16 cellular contexts compared by ENCODE assay signal in the genomic region with DNA sequence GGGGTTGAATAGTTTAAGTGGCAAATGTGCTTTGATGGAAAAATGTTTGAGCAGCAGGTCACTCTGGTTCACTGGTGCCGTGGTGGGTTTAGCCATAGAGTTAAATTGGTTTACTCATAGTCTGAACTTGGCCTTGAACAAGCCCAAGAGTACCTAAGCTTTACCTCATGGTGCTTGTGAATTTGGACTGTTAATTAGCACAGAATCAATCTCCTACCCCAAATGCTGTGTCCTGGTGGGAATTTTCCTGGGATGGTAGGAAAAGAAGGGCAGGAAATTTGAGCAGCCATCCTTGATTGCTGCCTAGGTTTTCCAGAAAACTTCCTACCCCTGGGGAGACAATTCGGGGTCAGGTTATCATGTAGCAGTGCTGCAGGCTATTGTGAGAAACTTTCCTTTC.
DNase-seq lines count a peak whose midpoint lies in the region; ATAC-seq and TF ChIP-seq lines count a peak whose summit lies in the region.
"Had no signal": no experiment of that assay in that cellular context is flagged by ENCODE, and none has a peak within 500 bp of the region (broad histone marks: within the 10 kb centered on the region; RNA-seq: fewer than 3 reads in every experiment).

No MANE protein-coding gene starts in this region.

- H3K79me2 ChIP-seq in GM23338 (replicated peaks; ENCODE audit: insufficient read depth) (no peaks in the 10 kb centered on the region), OCI-LY7 (ENCODE audit: insufficient read depth, low read depth, low read length) (no peaks in the 10 kb centered on the region)

- H3K27me3 ChIP-seq in Caco-2 (replicated peaks; ENCODE audit: control insufficient read depth, insufficient read depth, low read length) (no peaks in the 10 kb centered on the region), GM23338 (ENCODE audit: insufficient read depth) (no peaks in the 10 kb centered on the region)
- H3K27me3 ChIP-seq: BE2C had no signal

- no peaks in the 10 kb centered on the region for H3K9me3 ChIP-seq in Caco-2
- H3K9me3 ChIP-seq in OCI-LY7 (ENCODE audit: low read length), result no peaks in the 10 kb centered on the region
- H3K9me3 ChIP-seq: BE2C, HAP-1 had no signal

- ATAC-seq in GM23338, result no peak
- no peak for ATAC-seq in GM18519 (IDR thresholded peaks at IDR 0.05; ENCODE audit: low FRiP score, unreplicated experiment)
- no peak for ATAC-seq in activated CD4-positive, alpha-beta T cell treated with anti-CD3 and anti-CD28 coated beads for 36 hours

- intact Hi-C loops in Caco-2 (cut with micrococcal nuclease; ENCODE audit: unreplicated experiment) (no loop called here), OCI-LY7 (cut with micrococcal nuclease; ENCODE audit: unreplicated experiment) (no loop called here)
- intact Hi-C loops in activated CD4-positive, alpha-beta T cell treated with anti-CD3 and anti-CD28 coated beads for 36 hours (cut with DNase I, micrococcal nuclease), result no loop called here

- TF ChIP-seq CTCF in Caco-2 (IDR thresholded peaks at IDR 0.05; ENCODE audit: insufficient read depth in 1 of 2, low read depth in 1 of 2, low read length in 1 of 2, severe bottlenecking in 1 of 2, unreplicated experiment in 1 of 2) (no peak), GM23338 (conservative IDR thresholded peaks at IDR 0.05; ENCODE audit: low read depth in 2 of 2) (no peak), nephron progenitor cell (IDR thresholded peaks at IDR 0.05) (no peak), OCI-LY7 (conservative IDR thresholded peaks at IDR 0.05; ENCODE audit: low read length) (no peak)

- H3K27ac ChIP-seq in GM23338 (ENCODE audit: low read depth) (no peak overlapping the region), OCI-LY7 (ENCODE audit: low read depth, low read length, poor library complexity, severe bottlenecking) (no peak overlapping the region)

- H4K20me1 ChIP-seq in GM23338 (replicated peaks; ENCODE audit: insufficient read depth) (no peaks in the 10 kb centered on the region), OCI-LY7 (ENCODE audit: insufficient read depth, low read length) (no peaks in the 10 kb centered on the region)

- CTCF ChIA-PET in Caco-2 (lab: Charles Lee), result interaction anchor here (0.7 kb wide), 1 partner anchor 31 kb away, joined by 3 read pairs; no protein-coding TSS in a partner anchor
- CTCF ChIA-PET in activated CD4-positive, alpha-beta T cell treated with anti-CD3 and anti-CD28 coated beads for 36 hours (lab: Charles Lee), result no interaction called here
- CTCF ChIA-PET in OCI-LY7 (lab: Charles Lee; ENCODE audit: unreplicated experiment), result no interaction called here

- H3K4me1 Mint-ChIP-seq in Caco-2 (ENCODE audit: low read depth, unreplicated experiment), result peaks cover 61% of the 10 kb centered on the region
- H3K4me1 Mint-ChIP-seq in GM23338, result peaks cover 10% of the 10 kb centered on the region; the same call in 2 of the 3 replicates
- peaks cover 72% of the 10 kb centered on the region for H3K4me1 Mint-ChIP-seq in nephron progenitor cell
- no peaks in the 10 kb centered on the region for H3K4me1 Mint-ChIP-seq in activated CD4-positive, alpha-beta T cell treated with anti-CD3 and anti-CD28 coated beads for 36 hours
- H3K4me1 Mint-ChIP-seq: CD4-positive, CD25-positive, alpha-beta regulatory T cell; CD8-positive, alpha-beta memory T cell had no signal

- H3F3A ChIP-seq in GM23338 (replicated peaks; ENCODE audit: low read depth), result no peaks in the 10 kb centered on the region

- peaks cover 21% of the 10 kb centered on the region for H3K9me3 Mint-ChIP-seq in Caco-2 (ENCODE audit: unreplicated experiment)
- H3K9me3 Mint-ChIP-seq in GM23338, result peaks cover 2% of the 10 kb centered on the region; the same call in 2 of the 3 replicates
- peaks cover 8% of the 10 kb centered on the region for H3K9me3 Mint-ChIP-seq in nephron progenitor cell
- H3K9me3 Mint-ChIP-seq in activated CD4-positive, alpha-beta T cell treated with anti-CD3 and anti-CD28 coated beads for 36 hours (ENCODE audit: low read depth), result no peaks in the 10 kb centered on the region

- BruUV-seq in Caco-2 (replicated peaks; lab: Mats Ljungman, UMichigan) (TSS peak; percentile 42), OCI-LY7 (replicated peaks; lab: Mats Ljungman, UMichigan) (no TSS peak)

- peak in 1 of 2 experiments; percentile 40 for DNase-seq in Caco-2
- DNase-seq in GM23338 (ENCODE audit: low spot score), result no peak
- DNase-seq in islet precursor cell, result peak; percentile 62
- DNase-seq in nephron progenitor cell, result no peak
- no peak for DNase-seq in A172 (ENCODE audit: low spot score)
- no peak for DNase-seq in activated CD4-positive, alpha-beta T cell treated with anti-CD3 and anti-CD28 coated beads for 36 hours
- DNase-seq in OCI-LY7 (ENCODE audit: low spot score), result no peak
- DNase-seq: ACHN; BE2C; C1 segment of cervical spinal cord; CD4-positive, CD25-positive, alpha-beta regulatory T cell; CD8-positive, alpha-beta memory T cell; COR-L47; GDM1 had no signal

- no peak overlapping the region for H3K4me3 ChIP-seq in Caco-2 (ENCODE audit: low read depth, low read length)
- no peak overlapping the region for H3K4me3 ChIP-seq in GM23338
- H3K4me3 ChIP-seq in OCI-LY7 (ENCODE audit: low read depth, low read length, poor library complexity, severe bottlenecking), result no peak overlapping the region
- H3K4me3 ChIP-seq: HAP-1 had no signal

- H2AFZ ChIP-seq in GM23338 (peak overlapping the region; percentile 52; the same call in 1 of the 2 replicates), OCI-LY7 (ENCODE audit: low read length) (no peak overlapping the region)

- H3K27me3 Mint-ChIP-seq in Caco-2 (ENCODE audit: insufficient read depth, unreplicated experiment) (no peaks in the 10 kb centered on the region), GM23338 (ENCODE audit: insufficient read depth, low read depth, poor library complexity) (no peaks in the 10 kb centered on the region), nephron progenitor cell (ENCODE audit: low read depth, poor library complexity) (peaks cover 4% of the 10 kb centered on the region)
- peaks cover 7% of the 10 kb centered on the region for H3K27me3 Mint-ChIP-seq in activated CD4-positive, alpha-beta T cell treated with anti-CD3 and anti-CD28 coated beads for 36 hours

- H3K36me3 ChIP-seq in Caco-2 (ENCODE audit: control insufficient read depth, insufficient read depth, low read length) (no peaks in the 10 kb centered on the region), GM23338 (ENCODE audit: insufficient read depth) (no peaks in the 10 kb centered on the region), OCI-LY7 (ENCODE audit: insufficient read depth, low read length) (no peaks in the 10 kb centered on the region)
- H3K36me3 ChIP-seq: BE2C, HAP-1 had no signal

- H3K4me3 Mint-ChIP-seq in Caco-2 (ENCODE audit: unreplicated experiment), result peak overlapping the region; percentile 57
- H3K4me3 Mint-ChIP-seq in GM23338, result no peak overlapping the region
- H3K4me3 Mint-ChIP-seq in nephron progenitor cell, result peak overlapping the region; percentile 41
- no peak overlapping the region for H3K4me3 Mint-ChIP-seq in activated CD4-positive, alpha-beta T cell treated with anti-CD3 and anti-CD28 coated beads for 36 hours
- H3K4me3 Mint-ChIP-seq: CD4-positive, CD25-positive, alpha-beta regulatory T cell; CD8-positive, alpha-beta memory T cell had no signal

- POLR2A ChIA-PET in Caco-2 (lab: Charles Lee) (no interaction called here), OCI-LY7 (lab: Charles Lee) (no interaction called here)
- POLR2A ChIA-PET in activated CD4-positive, alpha-beta T cell treated with anti-CD3 and anti-CD28 coated beads for 36 hours (lab: Charles Lee), result no interaction called here

- H3K27ac Mint-ChIP-seq in Caco-2 (ENCODE audit: unreplicated experiment), result peak overlapping the region; percentile 78
- no peak overlapping the region for H3K27ac Mint-ChIP-seq in GM23338
- peak overlapping the region; percentile 61 for H3K27ac Mint-ChIP-seq in nephron progenitor cell
- no peak overlapping the region for H3K27ac Mint-ChIP-seq in activated CD4-positive, alpha-beta T cell treated with anti-CD3 and anti-CD28 coated beads for 36 hours
- H3K27ac Mint-ChIP-seq: CD4-positive, CD25-positive, alpha-beta regulatory T cell; CD8-positive, alpha-beta memory T cell had no signal

- H3K36me3 Mint-ChIP-seq in Caco-2 (ENCODE audit: insufficient read depth, unreplicated experiment), result peaks cover 26% of the 10 kb centered on the region
- H3K36me3 Mint-ChIP-seq in GM23338 (ENCODE audit: low read depth), result peaks cover 2% of the 10 kb centered on the region; the same call in 1 of the 3 replicates
- no peaks in the 10 kb centered on the region for H3K36me3 Mint-ChIP-seq in nephron progenitor cell (ENCODE audit: low read depth)
- no peaks in the 10 kb centered on the region for H3K36me3 Mint-ChIP-seq in activated CD4-positive, alpha-beta T cell treated with anti-CD3 and anti-CD28 coated beads for 36 hours (ENCODE audit: low read depth)
- H3K36me3 Mint-ChIP-seq: CD4-positive, CD25-positive, alpha-beta regulatory T cell; CD8-positive, alpha-beta memory T cell had no signal

- H3K4me1 ChIP-seq in Caco-2 (peaks cover 66% of the 10 kb centered on the region), GM23338 (ENCODE audit: insufficient read depth) (peaks cover 5% of the 10 kb centered on the region; the same call in 1 of the 2 replicates), OCI-LY7 (ENCODE audit: insufficient read depth, low read length, poor library complexity, severe bottlenecking) (no peaks in the 10 kb centered on the region)

- H3K9me2 ChIP-seq in GM23338 (ENCODE audit: insufficient read depth) (peaks cover 13% of the 10 kb centered on the region; the same call in 1 of the 2 replicates), OCI-LY7 (ENCODE audit: insufficient read depth, low read length) (no peaks in the 10 kb centered on the region)

- H3K4me2 ChIP-seq in GM23338, result no peak overlapping the region
- no peak overlapping the region for H3K4me2 ChIP-seq in OCI-LY7 (ENCODE audit: low read length)

TF ChIP-seq in GM23338, 12 proteins besides CTCF, POLR2A, EP300 and RAD21:
- TF ChIP-seq CREB1 (CRISPR knock-in tag; IDR thresholded peaks at IDR 0.05; ENCODE audit: low read depth) (no peak), POLR2AphosphoS5 (IDR thresholded peaks at IDR 0.05; ENCODE audit: low read depth) (no peak), ZNF331 (CRISPR knock-in tag; IDR thresholded peaks at IDR 0.05; ENCODE audit: low read depth) (no peak)

Comparison
In these comparisons a context has a peak if more than half of its experiments do, and no peak if none do; other contexts are left out.
1. H3K27ac Mint-ChIP-seq: peak in Caco-2 (single experiment) and nephron progenitor cell (single experiment); none in GM23338 (single experiment) and activated CD4-positive, alpha-beta T cell treated with anti-CD3 and anti-CD28 coated beads for 36 hours (single experiment).
2. H3K4me3 Mint-ChIP-seq: peak in Caco-2 (single experiment) and nephron progenitor cell (single experiment); none in GM23338 (single experiment) and activated CD4-positive, alpha-beta T cell treated with anti-CD3 and anti-CD28 coated beads for 36 hours (single experiment).